In genomic region chr1:44472614-44473262, GRCh38 we compare ENCODE assay signal across 9 cellular contexts.
DNase-seq lines count a peak whose midpoint lies in the region; ATAC-seq and TF ChIP-seq lines count a peak whose summit lies in the region.
"Had no signal": no experiment of that assay in that cellular context is flagged by ENCODE, and none has a peak within 500 bp of the region (broad histone marks: within the 10 kb centered on the region; RNA-seq: fewer than 3 reads in every experiment).

No MANE protein-coding gene starts in this region.

- peak overlapping the region; percentile 8 for H3K4me3 ChIP-seq in GM12875 (ENCODE audit: low read depth, low read length)
- H3K4me3 ChIP-seq in MM.1S (ENCODE audit: low read length), result no peak overlapping the region; the same call in 1 of the 2 replicates
- peak overlapping the region in 1 of 2 donors; percentile 18 for H3K4me3 ChIP-seq in gastroesophageal sphincter
- H3K4me3 ChIP-seq in skeletal muscle satellite cell (ENCODE audit: low read length), result no peak overlapping the region
- H3K4me3 ChIP-seq: neural progenitor cell had no signal

- WGBS in gastroesophageal sphincter (ENCODE audit: low coverage in 1 of 2), 2 donors, result 14 to 19% methylated on average over 9 to 11 of the region's 11 CpGs

- H3K27me3 ChIP-seq in MM.1S (replicated peaks; ENCODE audit: insufficient read depth, low read length) (no peaks in the 10 kb centered on the region), gastroesophageal sphincter (no peaks in the 10 kb centered on the region), skeletal muscle satellite cell (ENCODE audit: control insufficient read depth, insufficient read depth, low read length) (peaks cover 18% of the 10 kb centered on the region)
- H3K27me3 ChIP-seq: neural progenitor cell had no signal

- TF ChIP-seq EP300 in gastroesophageal sphincter (IDR thresholded peaks at IDR 0.05), result no peak

- no peaks in the 10 kb centered on the region for H4K20me1 ChIP-seq in MM.1S (ENCODE audit: insufficient read depth, low read length)

- no peaks in the 10 kb centered on the region for H3K9me3 ChIP-seq in MM.1S (replicated peaks; ENCODE audit: insufficient read depth, low read length)
- H3K9me3 ChIP-seq in gastroesophageal sphincter, result no peaks in the 10 kb centered on the region
- no peaks in the 10 kb centered on the region for H3K9me3 ChIP-seq in skeletal muscle satellite cell (replicated peaks; ENCODE audit: low read length)

- H3F3A ChIP-seq in MM.1S (ENCODE audit: insufficient read depth, low read length), result no peaks in the 10 kb centered on the region

- no peak for TF ChIP-seq POLR2A in gastroesophageal sphincter (IDR thresholded peaks at IDR 0.05)

- H3K4me1 ChIP-seq in MM.1S (ENCODE audit: low read length), result no peaks in the 10 kb centered on the region
- H3K4me1 ChIP-seq in gastroesophageal sphincter, result peaks cover 0 to 13% (median 0%) of the 10 kb centered on the region in 3 donors
- H3K4me1 ChIP-seq in skeletal muscle satellite cell (ENCODE audit: control insufficient read depth, insufficient read depth, low read length), result no peaks in the 10 kb centered on the region

- H3K36me3 ChIP-seq in MM.1S (replicated peaks; ENCODE audit: insufficient read depth, low read length), result no peaks in the 10 kb centered on the region
- no peaks in the 10 kb centered on the region for H3K36me3 ChIP-seq in gastroesophageal sphincter
- no peaks in the 10 kb centered on the region for H3K36me3 ChIP-seq in skeletal muscle satellite cell (ENCODE audit: insufficient read depth, low read length)
- H3K36me3 ChIP-seq: neural progenitor cell had no signal

- H3K4me2 ChIP-seq in MM.1S (ENCODE audit: low read depth, low read length) (peak overlapping the region; percentile 42; the same call in 1 of the 2 replicates), skeletal muscle satellite cell (ENCODE audit: low read length) (peak overlapping the region; percentile 25)
- H3K4me2 ChIP-seq: neural progenitor cell had no signal

- H3K79me2 ChIP-seq in MM.1S (ENCODE audit: low read length), result no peaks in the 10 kb centered on the region

- H2AFZ ChIP-seq in MM.1S (ENCODE audit: low read length), result peak overlapping the region; percentile 39; the same call in 1 of the 2 replicates
- H2AFZ ChIP-seq: neural progenitor cell had no signal

- TF ChIP-seq CTCF in GM12875 (IDR thresholded peaks at IDR 0.05; ENCODE audit: borderline replicate concordance, insufficient read depth, low read depth, low read length) (no peak), MM.1S (IDR thresholded peaks at IDR 0.05; ENCODE audit: low read length) (no peak), gastroesophageal sphincter (IDR thresholded peaks at IDR 0.05) (no peak)

- no peak for DNase-seq in MM.1S
- no peak for DNase-seq in NCI-H2081 treated with DMSO at 0.1 percent for 48 hours (lab: John Stamatoyannopoulos, UW)
- DNase-seq in NCI-H2029 treated with DMSO at 0.1 percent for 48 hours (lab: John Stamatoyannopoulos, UW), result no peak
- DNase-seq in activated CD4-positive, CD25-positive, alpha-beta regulatory T cell (lab: John Stamatoyannopoulos, UW), result no peak
- DNase-seq: activated CD4-positive, CD25-positive, alpha-beta regulatory T cell treated with anti-CD3 and anti-CD28 coated beads, Interleukin-2, amount 50 U/mL, for 72 hours had no signal

- H3K27ac ChIP-seq in MM.1S (ENCODE audit: low read length) (no peak overlapping the region), gastroesophageal sphincter (peak overlapping the region; percentile 21 to 54 (median 40))
- H3K27ac ChIP-seq: neural progenitor cell had no signal

- H3K9ac ChIP-seq in MM.1S (ENCODE audit: low read length) (no peak overlapping the region), skeletal muscle satellite cell (ENCODE audit: low read depth, low read length) (no peak overlapping the region)
- H3K9ac ChIP-seq: neural progenitor cell had no signal

- H3K9me2 ChIP-seq in MM.1S (replicated peaks; ENCODE audit: insufficient read depth, low read length), result no peaks in the 10 kb centered on the region

- ATAC-seq in gastroesophageal sphincter, result peak; percentile 36
